ENCODE assay signal across 17 cellular contexts in the genomic region with DNA sequence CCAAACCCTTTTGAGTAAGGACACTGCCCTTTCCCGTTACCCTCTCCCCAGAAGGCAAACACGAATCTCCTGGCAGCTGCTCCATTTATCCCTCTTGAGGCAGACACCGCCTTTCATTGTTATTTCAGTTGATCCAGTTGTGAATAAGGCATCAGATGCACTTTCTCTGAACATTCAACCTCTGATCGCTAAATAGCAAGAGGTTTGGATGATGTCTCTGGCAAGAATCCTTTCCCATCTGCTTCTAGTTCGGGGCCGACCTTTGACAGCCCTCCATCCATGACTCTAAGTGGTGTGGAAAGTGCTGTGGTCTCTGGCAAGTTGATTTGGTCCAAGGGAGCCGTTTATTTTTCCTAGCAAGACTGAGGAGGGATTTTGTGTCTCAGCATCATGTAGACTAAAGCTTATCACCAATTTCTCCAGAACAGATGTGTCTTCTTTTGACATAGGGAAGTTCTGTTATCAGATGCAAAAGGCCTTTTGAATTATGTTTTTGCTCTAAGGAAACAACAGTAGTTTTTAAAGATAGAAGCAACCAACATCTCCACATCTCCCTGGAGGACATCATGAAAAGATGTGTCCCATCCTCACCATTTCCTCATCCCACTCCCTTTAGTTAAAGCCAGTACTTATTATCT.
DNase-seq lines count a peak whose midpoint lies in the region; ATAC-seq, FAIRE-seq and TF ChIP-seq lines count a peak whose summit lies in the region.
"Had no signal": no experiment of that assay in that cellular context is flagged by ENCODE, and none has a peak within 500 bp of the region (broad histone marks: within the 10 kb centered on the region; RNA-seq: fewer than 3 reads in every experiment).

No MANE protein-coding gene starts in this region.

- H3K4me3 ChIP-seq in AG09309 (ENCODE audit: control insufficient read depth, low read depth, low read length) (no peak overlapping the region), astrocyte (ENCODE audit: insufficient read depth, low read depth, low read length) (no peak overlapping the region)
- H3K4me3 ChIP-seq: esophagus squamous epithelium, GM12878 had no signal

- no peaks in the 10 kb centered on the region for H3K9me3 ChIP-seq in astrocyte (ENCODE audit: insufficient read depth, low read depth, low read length)
- H3K9me3 ChIP-seq: esophagus squamous epithelium had no signal

- peak overlapping the region; percentile 30 for H3K27ac ChIP-seq in astrocyte (ENCODE audit: low read depth, low read length)
- H3K27ac ChIP-seq: esophagus squamous epithelium had no signal

- FAIRE-seq in astrocyte (lab: Jason Lieb, UNC): no peak
- FAIRE-seq: GM12878 had no signal

- peak overlapping the region; percentile 8 for H3K4me2 ChIP-seq in astrocyte (ENCODE audit: low read length)

- no peaks in the 10 kb centered on the region for H3K27me3 ChIP-seq in astrocyte (ENCODE audit: insufficient read depth, low read length)
- H3K27me3 ChIP-seq: esophagus squamous epithelium had no signal

- peaks cover 27% of the 10 kb centered on the region for H3K4me1 Mint-ChIP-seq in astrocyte (ENCODE audit: low read depth, unreplicated experiment)
- H3K4me1 Mint-ChIP-seq: activated naive CD8-positive, alpha-beta T cell treated with anti-CD3 and anti-CD28 coated beads, Interleukin-2, amount 10 ng/mL, durations not matched to agents 7 days and 5 days had no signal

- H3K36me3 ChIP-seq in astrocyte (ENCODE audit: insufficient read depth, low read length): no peaks in the 10 kb centered on the region
- H3K36me3 ChIP-seq: esophagus squamous epithelium had no signal

- H3K27me3 Mint-ChIP-seq in astrocyte (ENCODE audit: low read depth, unreplicated experiment): no peaks in the 10 kb centered on the region

- H3K27ac Mint-ChIP-seq in astrocyte (ENCODE audit: unreplicated experiment): no peak overlapping the region
- H3K27ac Mint-ChIP-seq: activated B cell treated with CpG ODN at 0.5 μM for 24 hours; activated naive CD8-positive, alpha-beta T cell treated with anti-CD3 and anti-CD28 coated beads, Interleukin-2, amount 10 ng/mL, durations not matched to agents 7 days and 5 days; IgD-negative memory B cell had no signal

- H3K9me3 Mint-ChIP-seq in astrocyte (ENCODE audit: unreplicated experiment): peaks cover 1% of the 10 kb centered on the region
- H3K9me3 Mint-ChIP-seq: activated B cell treated with CpG ODN at 0.5 μM for 24 hours; activated naive CD8-positive, alpha-beta T cell treated with anti-CD3 and anti-CD28 coated beads, Interleukin-2, amount 10 ng/mL, durations not matched to agents 7 days and 5 days; IgD-negative memory B cell had no signal

- H4K20me1 ChIP-seq in astrocyte (ENCODE audit: insufficient read depth, low read length): no peaks in the 10 kb centered on the region

- H3K36me3 Mint-ChIP-seq in astrocyte (ENCODE audit: low read depth, unreplicated experiment): no peaks in the 10 kb centered on the region
- H3K36me3 Mint-ChIP-seq: activated naive CD8-positive, alpha-beta T cell treated with anti-CD3 and anti-CD28 coated beads, Interleukin-2, amount 10 ng/mL, durations not matched to agents 7 days and 5 days; IgD-negative memory B cell had no signal

- peaks cover 31% of the 10 kb centered on the region for H3K4me1 ChIP-seq in astrocyte (ENCODE audit: insufficient read depth, low read length)

- H3K79me2 ChIP-seq in astrocyte (ENCODE audit: insufficient read depth, low read length): no peaks in the 10 kb centered on the region

- ATAC-seq in left ventricle myocardium superior (peak; percentile 91), HG03521 (IDR thresholded peaks at IDR 0.05; ENCODE audit: unreplicated experiment) (no peak)
- ATAC-seq: GM12878 had no signal

- DNase-seq in AG09309 (ENCODE audit: low read depth): peak; percentile 80
- DNase-seq in NCI-H1092 treated with DMSO at 0.1 percent for 48 hours (lab: John Stamatoyannopoulos, UW): peak; percentile 67
- peak; percentile 99 for DNase-seq in astrocyte (ENCODE audit: low read depth)
- DNase-seq in left ventricle myocardium superior: peak; percentile 46
- DNase-seq in DMS53 treated with DMSO at 0.1 percent for 48 hours (lab: John Stamatoyannopoulos, UW; ENCODE audit: unreplicated experiment): no peak
- no peak for DNase-seq in GM20000 (ENCODE audit: low spot score)
- no peak for DNase-seq in ecto neural progenitor cell (ENCODE audit: low spot score)
- DNase-seq: activated B cell treated with CpG ODN at 0.5 μM for 24 hours; activated naive CD8-positive, alpha-beta T cell treated with anti-CD3 and anti-CD28 coated beads, Interleukin-2, amount 10 ng/mL, durations not matched to agents 7 days and 5 days; caudate nucleus; esophagus squamous epithelium; NCI-H2107; occipital lobe; stimulated activated CD4-positive, alpha-beta T cell treated with anti-CD3 and anti-CD28 coated beads, Interleukin-4, amount 100 ng/mL, for 1 hour had no signal

- no peak overlapping the region for H3K4me3 Mint-ChIP-seq in astrocyte (ENCODE audit: unreplicated experiment)
- H3K4me3 Mint-ChIP-seq: activated B cell treated with CpG ODN at 0.5 μM for 24 hours; activated naive CD8-positive, alpha-beta T cell treated with anti-CD3 and anti-CD28 coated beads, Interleukin-2, amount 10 ng/mL, durations not matched to agents 7 days and 5 days; IgD-negative memory B cell had no signal

- no peak for TF ChIP-seq CTCF in AG09309 (IDR thresholded peaks at IDR 0.05; ENCODE audit: control insufficient read depth, insufficient read depth, low read depth, low read length, missing control alignments)
- no peak for TF ChIP-seq CTCF in astrocyte (IDR thresholded peaks at IDR 0.05; ENCODE audit: insufficient read depth, low read depth, low read length)
- no peak for TF ChIP-seq CTCF in GM20000 (IDR thresholded peaks at IDR 0.05; ENCODE audit: extremely low read depth, missing control alignments)

- no peak overlapping the region for H3K9ac ChIP-seq in astrocyte (ENCODE audit: low read length)

- no peak overlapping the region for H2AFZ ChIP-seq in astrocyte (ENCODE audit: low read depth, low read length)

- intact Hi-C loops in left ventricle myocardium superior (cut with micrococcal nuclease): no loop called here

Comparison
In these comparisons a context has a peak if more than half of its experiments do, and no peak if none do; other contexts are left out.
1. DNase-seq: peak in AG09309 (single experiment), NCI-H1092 treated with DMSO at 0.1 percent for 48 hours (single experiment), astrocyte (single experiment) and left ventricle myocardium superior (single experiment); none in DMS53 treated with DMSO at 0.1 percent for 48 hours (single experiment), GM20000 (single experiment) and ecto neural progenitor cell (single experiment).